10 cellular contexts compared by ENCODE assay signal in the genomic region with DNA sequence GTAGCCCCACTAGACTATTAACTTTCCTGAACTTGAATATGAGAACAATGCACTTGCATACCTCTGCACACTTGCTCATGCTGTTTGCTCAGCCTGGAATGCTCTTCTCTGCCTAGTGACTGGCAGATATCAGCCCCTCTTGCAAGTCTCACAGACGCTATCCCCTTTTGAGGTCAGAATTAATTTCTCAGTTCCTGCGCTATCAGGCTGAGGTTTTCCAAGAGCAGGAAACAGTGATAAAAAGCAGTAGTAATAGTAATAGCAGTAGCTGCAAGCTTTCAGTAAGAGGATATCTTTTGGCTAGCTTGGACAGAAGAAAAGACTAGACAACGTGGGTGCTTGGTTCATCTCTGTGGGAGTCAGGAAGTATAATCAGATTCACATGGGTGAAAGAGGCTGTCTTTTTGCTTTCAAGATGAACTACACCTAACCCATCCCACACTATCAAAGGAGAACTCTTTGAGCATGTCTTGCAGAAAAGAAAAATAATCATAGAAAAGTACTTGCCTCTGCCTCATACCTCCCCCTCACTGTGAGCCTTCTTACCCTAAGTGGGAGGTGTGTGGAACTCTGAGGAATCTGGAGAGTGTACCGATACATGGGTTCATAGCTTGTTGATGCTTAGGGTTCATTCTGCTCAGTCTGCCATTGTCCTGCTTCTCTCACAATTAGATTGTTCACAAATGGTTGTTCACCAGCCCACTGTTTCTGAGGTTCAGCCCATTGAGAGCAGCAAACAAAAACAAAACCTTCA. TPM values are rescaled to one million over a fixed set of nuclear protein-coding genes. Genes with fewer than 3 reads are reported as not detected.
DNase-seq lines count a peak whose midpoint lies in the region; ATAC-seq, FAIRE-seq and TF ChIP-seq lines count a peak whose summit lies in the region.
"Had no signal": no experiment of that assay in that cellular context is flagged by ENCODE, and none has a peak within 500 bp of the region (broad histone marks: within the 10 kb centered on the region; RNA-seq: fewer than 3 reads in every experiment).

No MANE protein-coding gene starts in this region.

- no peak for TF ChIP-seq POLR2A in GM12892 (IDR thresholded peaks at IDR 0.05; ENCODE audit: low read depth, low read length)
- TF ChIP-seq POLR2A in IMR-90 (IDR thresholded peaks at IDR 0.05; ENCODE audit: low read depth, low read length), result no peak
- TF ChIP-seq POLR2A in uterus (IDR thresholded peaks at IDR 0.05), result no peak

- H3K14ac ChIP-seq in IMR-90 (replicated peaks; ENCODE audit: low read depth, low read length), result no peak overlapping the region; the same call in 1 of the 2 replicates

- no peaks in the 10 kb centered on the region for H4K20me1 ChIP-seq in IMR-90 (ENCODE audit: insufficient read depth, low read length)
- no peaks in the 10 kb centered on the region for H4K20me1 ChIP-seq in mammary epithelial cell (ENCODE audit: insufficient read depth, low read length)

- dilution Hi-C loops in IMR-90 (cut with HindIII; ENCODE audit: low sequenced_read_pairs, unreplicated experiment), result no loop called here
- dilution Hi-C loops in mammary epithelial cell (cut with HindIII; ENCODE audit: low sequenced_read_pairs), result no loop called here

- ATAC-seq in GM21390 (IDR thresholded peaks at IDR 0.05; ENCODE audit: unreplicated experiment) (peak; percentile 72), IMR-90 (ENCODE audit: low read depth) (peak; percentile 48), lower lobe of right lung (peak; percentile 82 to 91)
- ATAC-seq: Panc1, pancreas had no signal

- H3K4me1 ChIP-seq in IMR-90 (ENCODE audit: control insufficient read depth, insufficient read depth, low read length), result peaks cover 7% of the 10 kb centered on the region
- no peaks in the 10 kb centered on the region for H3K4me1 ChIP-seq in lower lobe of right lung
- no peaks in the 10 kb centered on the region for H3K4me1 ChIP-seq in mammary epithelial cell (ENCODE audit: insufficient read depth, low read length)
- H3K4me1 ChIP-seq in uterus, result no peaks in the 10 kb centered on the region
- H3K4me1 ChIP-seq: pancreas had no signal

- no peak for TF ChIP-seq RAD21 in IMR-90 (IDR thresholded peaks at IDR 0.05; ENCODE audit: low read length)

- peaks cover 13% of the 10 kb centered on the region for H3K4me1 Mint-ChIP-seq in activated T-helper 1 cell treated with anti-CD3 and anti-CD28 coated beads, Interleukin-12 subunit alpha, Interleukin-12 subunit beta, Interleukin-2, Interleukin-4 antibody, amounts not matched to agents 30 ng/mL and 10 ng/mL and 1 ng/mL, durations not matched to agents 14 hours and 24 hours and 36 hours (ENCODE audit: low read depth)

- no peaks in the 10 kb centered on the region for H3K36me3 ChIP-seq in IMR-90 (ENCODE audit: control insufficient read depth, insufficient read depth, low read length)
- no peaks in the 10 kb centered on the region for H3K36me3 ChIP-seq in lower lobe of right lung
- no peaks in the 10 kb centered on the region for H3K36me3 ChIP-seq in mammary epithelial cell (ENCODE audit: insufficient read depth, low read length)
- H3K36me3 ChIP-seq in uterus, result no peaks in the 10 kb centered on the region
- H3K36me3 ChIP-seq: pancreas had no signal

- H4K5ac ChIP-seq in IMR-90 (ENCODE audit: low read depth, low read length), result peak overlapping the region; percentile 6; the same call in 1 of the 2 replicates

- intact Hi-C loops in IMR-90 (cut with micrococcal nuclease), result no loop called here
- intact Hi-C loops in lower lobe of right lung (cut with DNase I), result no loop called here
- intact Hi-C loops in mammary epithelial cell (cut with micrococcal nuclease), result loop anchor here (10.0 kb wide), 1 partner anchor 524 kb away; no protein-coding TSS in a partner anchor
- intact Hi-C loops in uterus (cut with DNase I; ENCODE audit: low total_unique reads), result no loop called here
- intact Hi-C loops in activated T-helper 1 cell treated with anti-CD3 and anti-CD28 coated beads, Interleukin-12 subunit alpha, Interleukin-12 subunit beta, Interleukin-2, Interleukin-4 antibody, amounts not matched to agents 30 ng/mL and 10 ng/mL and 1 ng/mL, durations not matched to agents 14 hours and 24 hours and 36 hours (cut with micrococcal nuclease), result loop anchor here (1.0 to 5.0 kb wide), 4 partner anchors 79 to 521 kb away; partner anchors contain the start of gene TIMM8A

- POLR2A ChIA-PET in IMR-90 (lab: Charles Lee; ENCODE audit: unreplicated experiment), result no interaction called here

- H2AK9ac ChIP-seq in IMR-90 (replicated peaks; ENCODE audit: low read depth, low read length, poor library complexity), result no peak overlapping the region

- H2BK120ac ChIP-seq in IMR-90 (ENCODE audit: low read depth, low read length), result no peak overlapping the region

- H2BK5ac ChIP-seq in IMR-90 (ENCODE audit: low read depth, low read length, poor library complexity, severe bottlenecking), result no peak overlapping the region

- no peak overlapping the region for H3K4me3 ChIP-seq in IMR-90 (ENCODE audit: insufficient read depth, low read depth, low read length)
- H3K4me3 ChIP-seq in lower lobe of right lung, result no peak overlapping the region
- no peak overlapping the region for H3K4me3 ChIP-seq in mammary epithelial cell (replicated peaks in 1 of 3; ENCODE audit: insufficient read depth in 1 of 3, low read depth in 2 of 3, low read length in 3 of 3)
- no peak overlapping the region for H3K4me3 ChIP-seq in uterus
- H3K4me3 ChIP-seq: pancreas had no signal

- TF ChIP-seq CTCF in IMR-90 (conservative IDR thresholded peaks at IDR 0.05; ENCODE audit: low read depth, low read length) (no peak), lower lobe of right lung (IDR thresholded peaks at IDR 0.05) (no peak), mammary epithelial cell (conservative IDR thresholded peaks at IDR 0.05 in 1 of 2, IDR thresholded peaks at IDR 0.05 in 1 of 2; ENCODE audit: extremely low read depth in 1 of 2, insufficient read depth in 1 of 2, low read depth in 1 of 2, low read length in 2 of 2) (no peak), uterus (IDR thresholded peaks at IDR 0.05) (no peak)

- no peak overlapping the region for H4K91ac ChIP-seq in IMR-90 (ENCODE audit: insufficient read depth, low read depth, low read length)

- no peaks in the 10 kb centered on the region for H3K9me3 Mint-ChIP-seq in activated T-helper 1 cell treated with anti-CD3 and anti-CD28 coated beads, Interleukin-12 subunit alpha, Interleukin-12 subunit beta, Interleukin-2, Interleukin-4 antibody, amounts not matched to agents 30 ng/mL and 10 ng/mL and 1 ng/mL, durations not matched to agents 14 hours and 24 hours and 36 hours

- H3K4me2 ChIP-seq in IMR-90 (ENCODE audit: low read depth, low read length), result no peak overlapping the region; the same call in 1 of the 2 replicates
- no peak overlapping the region for H3K4me2 ChIP-seq in mammary epithelial cell (ENCODE audit: insufficient read depth, low read depth, low read length)

- in situ Hi-C loops in IMR-90 (cut with MboI; ENCODE audit: low sequenced_read_pairs) (no loop called here), mammary epithelial cell (cut with MboI; ENCODE audit: low sequenced_read_pairs in 2 of 2) (no loop called here)

- H3K18ac ChIP-seq in IMR-90 (ENCODE audit: low read depth, low read length), result 0 out of 2 replicates have a peak overlapping the region, but pooled peaks have one; percentile 9

- no peak overlapping the region for H3K4me3 Mint-ChIP-seq in activated T-helper 1 cell treated with anti-CD3 and anti-CD28 coated beads, Interleukin-12 subunit alpha, Interleukin-12 subunit beta, Interleukin-2, Interleukin-4 antibody, amounts not matched to agents 30 ng/mL and 10 ng/mL and 1 ng/mL, durations not matched to agents 14 hours and 24 hours and 36 hours

- DNase-seq in GM12892 (ENCODE audit: insufficient read length) (no peak), IMR-90 (peak; percentile 41), lower lobe of right lung (no peak), ecto neural progenitor cell (ENCODE audit: low spot score) (no peak), mammary epithelial cell (no peak), uterus (no peak)
- no peak for DNase-seq in activated T-helper 1 cell treated with anti-CD3 and anti-CD28 coated beads, Interleukin-12 subunit alpha, Interleukin-12 subunit beta, Interleukin-2, Interleukin-4 antibody, amounts not matched to agents 30 ng/mL and 10 ng/mL and 1 ng/mL, durations not matched to agents 14 hours and 24 hours and 36 hours (ENCODE audit: low spot score)
- DNase-seq: pancreas had no signal

- BruUV-seq in IMR-90 (replicated peaks; lab: Mats Ljungman, UMichigan) (no TSS peak), mammary epithelial cell (replicated peaks; lab: Mats Ljungman, UMichigan) (no TSS peak)

- H3K9ac ChIP-seq in IMR-90 (ENCODE audit: low read depth, low read length) (no peak overlapping the region), mammary epithelial cell (ENCODE audit: insufficient read depth, low read length) (no peak overlapping the region)

- peak overlapping the region; percentile 21; the same call in 1 of the 2 replicates for H2BK20ac ChIP-seq in IMR-90 (ENCODE audit: low read depth, low read length)

- no peak overlapping the region for H3K27ac Mint-ChIP-seq in activated T-helper 1 cell treated with anti-CD3 and anti-CD28 coated beads, Interleukin-12 subunit alpha, Interleukin-12 subunit beta, Interleukin-2, Interleukin-4 antibody, amounts not matched to agents 30 ng/mL and 10 ng/mL and 1 ng/mL, durations not matched to agents 14 hours and 24 hours and 36 hours

- H2AFZ ChIP-seq in IMR-90 (replicated peaks; ENCODE audit: low read length, poor library complexity), result no peak overlapping the region
- H2AFZ ChIP-seq in mammary epithelial cell (ENCODE audit: low read depth, low read length), result no peak overlapping the region

- H3K79me2 ChIP-seq in mammary epithelial cell (ENCODE audit: insufficient read depth, low read length), result no peaks in the 10 kb centered on the region

- H3K27me3 ChIP-seq in IMR-90 (ENCODE audit: control insufficient read depth, insufficient read depth, low read length), result no peaks in the 10 kb centered on the region
- H3K27me3 ChIP-seq in lower lobe of right lung (ENCODE audit: low read depth), result no peaks in the 10 kb centered on the region
- peaks cover 2% of the 10 kb centered on the region for H3K27me3 ChIP-seq in mammary epithelial cell (ENCODE audit: insufficient read depth, low read length)
- H3K27me3 ChIP-seq in uterus, result no peaks in the 10 kb centered on the region

- H3K23ac ChIP-seq in IMR-90 (ENCODE audit: low read depth, low read length), result no peak overlapping the region

- H3K4ac ChIP-seq in IMR-90 (ENCODE audit: low read depth, low read length), result no peak overlapping the region

- WGBS in IMR-90 (ENCODE audit: extremely low coverage in 2 of 2, insufficient read length in 1 of 2), 2 experiments, result no CpG with 5 or more reads among the region's 4 CpGs
- 74% methylated on average over 4 of the region's 4 CpGs for WGBS in mammary epithelial cell (ENCODE audit: low coverage, missing lambda C conversion rate)

- no peaks in the 10 kb centered on the region for H3K36me3 Mint-ChIP-seq in activated T-helper 1 cell treated with anti-CD3 and anti-CD28 coated beads, Interleukin-12 subunit alpha, Interleukin-12 subunit beta, Interleukin-2, Interleukin-4 antibody, amounts not matched to agents 30 ng/mL and 10 ng/mL and 1 ng/mL, durations not matched to agents 14 hours and 24 hours and 36 hours (ENCODE audit: low read depth)

- H4K8ac ChIP-seq in IMR-90 (ENCODE audit: low read depth in 2 of 2, low read length in 2 of 2), result peak overlapping the region in 1 of 2 experiments; percentile 16; a peak in 1 of 4 replicates

- CTCF ChIA-PET in IMR-90 (lab: Yijun Ruan, JAX) (interaction anchor here (0.6 kb wide), 2 partner anchors 18 to 1743 kb away, joined by 3 read pairs; no protein-coding TSS in a partner anchor), mammary epithelial cell (lab: Charles Lee; ENCODE audit: low non-redundant PET) (no interaction called here)

- no peak overlapping the region for H2BK15ac ChIP-seq in IMR-90 (ENCODE audit: low read depth, low read length)

- H3K56ac ChIP-seq in IMR-90 (ENCODE audit: extremely low read depth, insufficient read depth, low read length), result no peak overlapping the region

- H3K9me1 ChIP-seq in IMR-90 (ENCODE audit: insufficient read depth, low read length), result no peaks in the 10 kb centered on the region

- H3K27ac ChIP-seq in IMR-90 (ENCODE audit: insufficient read depth, low read length) (no peak overlapping the region), lower lobe of right lung (no peak overlapping the region), mammary epithelial cell (ENCODE audit: insufficient read depth, low read depth, low read length) (no peak overlapping the region), uterus (no peak overlapping the region)
- H3K27ac ChIP-seq: pancreas had no signal

- peak; percentile 9 for FAIRE-seq in GM12892 (lab: Jason Lieb, UNC)
- FAIRE-seq: pancreas had no signal

- no peaks in the 10 kb centered on the region for H3K9me3 ChIP-seq in IMR-90 (ENCODE audit: control insufficient read depth, insufficient read depth, low read length)
- H3K9me3 ChIP-seq in lower lobe of right lung, result no peaks in the 10 kb centered on the region
- no peaks in the 10 kb centered on the region for H3K9me3 ChIP-seq in mammary epithelial cell (replicated peaks; ENCODE audit: insufficient read depth, low read length)
- H3K9me3 ChIP-seq in uterus, result no peaks in the 10 kb centered on the region
- H3K9me3 ChIP-seq: pancreas had no signal

- H3K27me3 Mint-ChIP-seq in activated T-helper 1 cell treated with anti-CD3 and anti-CD28 coated beads, Interleukin-12 subunit alpha, Interleukin-12 subunit beta, Interleukin-2, Interleukin-4 antibody, amounts not matched to agents 30 ng/mL and 10 ng/mL and 1 ng/mL, durations not matched to agents 14 hours and 24 hours and 36 hours (ENCODE audit: insufficient read depth), result peaks cover 1% of the 10 kb centered on the region

- no peaks in the 10 kb centered on the region for H3K79me1 ChIP-seq in IMR-90 (ENCODE audit: low read depth in 1 of 2, low read length in 2 of 2)

- H2AK5ac ChIP-seq in IMR-90 (ENCODE audit: low read depth, low read length), result no peak overlapping the region

RNA-seq across cellular contexts. Expression of gene DRP2, which starts 11.3 kb away (rescaled TPM):
- polyA plus RNA-seq in GM12892 (2012; ENCODE audit: missing spikeins), result 0.11 TPM
- total RNA-seq in IMR-90 (2012; rRNA removed), result 6.9 and 7.0 TPM in 2 replicates
- polyA plus RNA-seq in IMR-90 (2012; rRNA removed), result 6.4 and 7.9 TPM in 2 replicates
- polyA plus RNA-seq in IMR-90 (2012; cell fraction: cytosol; rRNA removed), result 2.2 and 2.4 TPM in 2 replicates
- 17.0 and 27.1 TPM in 2 replicates for polyA plus RNA-seq in IMR-90 (2012; cell fraction: nucleus; rRNA removed; ENCODE audit: low replicate concordance)
- total RNA-seq in lower lobe of right lung, result not detected
- total RNA-seq in mammary epithelial cell, result under 1 TPM in 1 of 2 donors, not detected in 1; 0.14 TPM
- 0.06 TPM for polyA plus RNA-seq in mammary epithelial cell
- polyA minus RNA-seq in mammary epithelial cell, result not detected
- 1 to 10 TPM in 1 of 4 donors, under 1 TPM in 2, not detected in 1; 0.29 to 4.7 (median 0.58) TPM for total RNA-seq in uterus
- total RNA-seq in activated T-helper 1 cell treated with anti-CD3 and anti-CD28 coated beads, Interleukin-12 subunit alpha, Interleukin-12 subunit beta, Interleukin-2, Interleukin-4 antibody, amounts not matched to agents 30 ng/mL and 10 ng/mL and 1 ng/mL, durations not matched to agents 14 hours and 24 hours and 36 hours, result 0.23 and 0.39 TPM in 2 replicates

Comparison
In these comparisons a context has a peak if more than half of its experiments do, and no peak if none do; other contexts are left out.
1. intact Hi-C loops: an anchor here in mammary epithelial cell (10.0 kb wide) and activated T-helper 1 cell treated with anti-CD3 and anti-CD28 coated beads, Interleukin-12 subunit alpha, Interleukin-12 subunit beta, Interleukin-2, Interleukin-4 antibody, amounts not matched to agents 30 ng/mL and 10 ng/mL and 1 ng/mL, durations not matched to agents 14 hours and 24 hours and 36 hours (1.0 to 5.0 kb wide); none called in IMR-90, lower lobe of right lung and uterus.